ENCODE assay signal across 8 cellular contexts in the genomic region with DNA sequence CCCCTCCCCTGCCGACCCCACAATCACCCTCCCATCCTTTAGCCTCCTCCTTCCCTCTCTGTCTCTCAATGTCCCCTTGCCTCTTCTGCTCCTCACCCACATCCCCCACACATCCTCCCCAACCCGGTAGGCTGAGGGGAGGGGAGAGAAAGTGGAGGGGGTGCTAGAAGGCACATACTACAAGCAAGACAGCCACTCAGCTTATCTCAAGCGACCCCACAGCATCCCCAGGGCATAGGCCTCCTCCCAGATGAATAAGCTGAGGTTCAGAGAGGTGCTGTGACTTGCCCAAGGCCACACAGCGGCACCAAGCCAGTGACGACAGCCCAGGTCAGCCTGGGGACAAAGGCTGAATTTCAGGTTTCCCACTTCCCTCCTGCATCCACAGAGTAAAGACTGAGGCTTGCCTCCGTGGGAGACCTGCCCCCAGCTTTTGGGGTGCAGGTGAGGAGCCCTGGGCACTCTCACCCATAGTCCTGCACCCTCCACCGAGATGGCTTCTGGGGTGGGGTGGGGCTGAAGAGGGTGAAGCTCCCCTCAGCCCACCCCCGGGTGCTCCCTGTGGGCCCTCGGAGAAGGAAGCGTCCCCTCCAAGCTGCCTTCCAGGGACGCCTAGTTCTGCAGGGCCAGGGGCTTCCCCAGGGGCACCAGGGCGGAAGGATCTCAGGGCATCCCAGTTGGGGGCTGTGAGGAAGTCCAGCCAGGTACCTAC. TPM values are rescaled to one million over a fixed set of nuclear protein-coding genes. Genes with fewer than 3 reads are reported as not detected.
DNase-seq lines count a peak whose midpoint lies in the region; ATAC-seq and TF ChIP-seq lines count a peak whose summit lies in the region.

No MANE protein-coding gene starts in this region.

- peaks cover 30% of the 10 kb centered on the region for H3K36me3 ChIP-seq in Karpas-422 (ENCODE audit: insufficient read depth, low read length)
- H3K36me3 ChIP-seq in endodermal cell (ENCODE audit: control insufficient read depth, insufficient read depth, low read length) = no peaks in the 10 kb centered on the region
- H3K36me3 ChIP-seq in skeletal muscle satellite cell (ENCODE audit: insufficient read depth, low read length) = no peaks in the 10 kb centered on the region

- peak overlapping the region; percentile 95 for H3K9ac ChIP-seq in Karpas-422 (ENCODE audit: low read length)
- no peak overlapping the region for H3K9ac ChIP-seq in endodermal cell (ENCODE audit: extremely low read depth, low read length, poor library complexity, severe bottlenecking)
- H3K9ac ChIP-seq in skeletal muscle satellite cell (ENCODE audit: low read depth, low read length) = peak overlapping the region; percentile 41

- peaks cover 18% of the 10 kb centered on the region; the same call in 1 of the 2 replicates for H3K79me2 ChIP-seq in Karpas-422 (ENCODE audit: low read length)

- DNase-seq in NOMO-1 treated with DMSO at 0.1 percent for 48 hours (lab: John Stamatoyannopoulos, UW; ENCODE audit: unreplicated experiment) (peak; percentile 26), NOMO-1 treated with dmso at 0.1 percent for 144 hours (lab: John Stamatoyannopoulos, UW; ENCODE audit: unreplicated experiment) (no peak), Karpas-422 (peak; percentile 75), endodermal cell (peak; percentile 37), NCI-H526 (lab: John Stamatoyannopoulos, UW) (no peak)

- ATAC-seq in GM19463 (IDR thresholded peaks at IDR 0.05; ENCODE audit: unreplicated experiment) = no peak
- ATAC-seq in GM18520 (IDR thresholded peaks at IDR 0.05; ENCODE audit: unreplicated experiment) = no peak

- H3K4me3 Mint-ChIP-seq in endodermal cell = peak overlapping the region; percentile 30

- no peaks in the 10 kb centered on the region for H3K36me3 Mint-ChIP-seq in endodermal cell (ENCODE audit: low read depth)

- H3K27ac ChIP-seq in Karpas-422 (ENCODE audit: low read length) (peak overlapping the region; percentile 97), endodermal cell (ENCODE audit: low read depth, low read length) (no peak overlapping the region)

- peaks cover 8% of the 10 kb centered on the region for H3K4me1 Mint-ChIP-seq in endodermal cell

- peak overlapping the region; percentile 91 for H3K4me2 ChIP-seq in Karpas-422 (ENCODE audit: low read depth, low read length, poor library complexity, severe bottlenecking)
- H3K4me2 ChIP-seq in skeletal muscle satellite cell (ENCODE audit: low read length) = peak overlapping the region; percentile 79

- no peak overlapping the region for H3K27ac Mint-ChIP-seq in endodermal cell

- no peaks in the 10 kb centered on the region for H3K9me3 ChIP-seq in Karpas-422 (ENCODE audit: low read length)
- no peaks in the 10 kb centered on the region for H3K9me3 ChIP-seq in endodermal cell (ENCODE audit: control insufficient read depth, low read length)
- H3K9me3 ChIP-seq in skeletal muscle satellite cell (replicated peaks; ENCODE audit: low read length) = no peaks in the 10 kb centered on the region

- H3K9me3 Mint-ChIP-seq in endodermal cell = no peaks in the 10 kb centered on the region

- TF ChIP-seq CTCF in endodermal cell (conservative IDR thresholded peaks at IDR 0.05) = no peak

- H2AFZ ChIP-seq in Karpas-422 (ENCODE audit: low read length) = no peak overlapping the region

- 87 to 93% methylated on average over 3 to 11 of the region's 12 CpGs for WGBS in endodermal cell (ENCODE audit: insufficient coverage in 1 of 2, insufficient read length in 1 of 2), 2 experiments

- H3K27me3 ChIP-seq in Karpas-422 (ENCODE audit: low read length) = no peaks in the 10 kb centered on the region
- no peaks in the 10 kb centered on the region for H3K27me3 ChIP-seq in endodermal cell (ENCODE audit: control insufficient read depth, insufficient read depth, low read length, poor library complexity, severe bottlenecking)
- peaks cover 50% of the 10 kb centered on the region for H3K27me3 ChIP-seq in skeletal muscle satellite cell (ENCODE audit: control insufficient read depth, insufficient read depth, low read length)

- H3K27me3 Mint-ChIP-seq in endodermal cell (ENCODE audit: insufficient read depth) = peaks cover under 1% of the 10 kb centered on the region

- peaks cover 15% of the 10 kb centered on the region for H4K20me1 ChIP-seq in Karpas-422 (ENCODE audit: insufficient read depth, low read depth, low read length)

- peak overlapping the region; percentile 95 for H3K4me3 ChIP-seq in Karpas-422 (ENCODE audit: low read length)
- no peak overlapping the region for H3K4me3 ChIP-seq in endodermal cell (ENCODE audit: low read length)
- H3K4me3 ChIP-seq in skeletal muscle satellite cell (ENCODE audit: low read length) = peak overlapping the region; percentile 58

- H3K4me1 ChIP-seq in Karpas-422 (ENCODE audit: low read length) (peaks cover 96% of the 10 kb centered on the region), endodermal cell (ENCODE audit: control insufficient read depth, insufficient read depth, low read length) (peaks cover 5% of the 10 kb centered on the region), skeletal muscle satellite cell (ENCODE audit: control insufficient read depth, insufficient read depth, low read length) (peaks cover 16% of the 10 kb centered on the region)

- no peaks in the 10 kb centered on the region for H3K9me2 ChIP-seq in Karpas-422 (replicated peaks; ENCODE audit: insufficient read depth, low read length)

RNA-seq across cellular contexts. Expression of a gene that starts 0.5 kb away (rescaled TPM):
- 251 and 294 TPM in 2 replicates for total RNA-seq in Karpas-422 (2014; rRNA removed; shearing (Covaris generic); ENCODE audit: low replicate concordance)
- 1 to 10 TPM; 4.5 to 5.6 TPM for total RNA-seq in endodermal cell
- polyA plus RNA-seq in endodermal cell (2013, experiment 1 of 2) = 2.0 TPM
- 1.8 TPM for polyA plus RNA-seq in endodermal cell (2013, experiment 2 of 2)
- total RNA-seq in skeletal muscle satellite cell (2012; rRNA removed) = 27.7 and 36.8 TPM in 2 replicates

RNA-seq across cellular contexts. Expression of a gene that starts 31.3 kb away (rescaled TPM):
- total RNA-seq in Karpas-422 (2014; rRNA removed; shearing (Covaris generic); ENCODE audit: low replicate concordance) = not detected in 2 replicates
- total RNA-seq in endodermal cell = under 1 TPM; 0.11 to 0.20 TPM
- 0.14 TPM for polyA plus RNA-seq in endodermal cell (2013, experiment 1 of 2)
- polyA plus RNA-seq in endodermal cell (2013, experiment 2 of 2) = 0.12 TPM
- under 0.01 TPM in 1 of 2 replicates, not detected in the other for total RNA-seq in skeletal muscle satellite cell (2012; rRNA removed)

RNA-seq across cellular contexts. Expression of a gene that starts 38.8 kb away (rescaled TPM):
- 11.1 and 12.6 TPM in 2 replicates for total RNA-seq in Karpas-422 (2014; rRNA removed; shearing (Covaris generic); ENCODE audit: low replicate concordance)
- not detected for total RNA-seq in endodermal cell
- polyA plus RNA-seq in endodermal cell (2013, experiment 1 of 2) = not detected
- polyA plus RNA-seq in endodermal cell (2013, experiment 2 of 2) = not detected
- 0.76 and 1.1 TPM in 2 replicates for total RNA-seq in skeletal muscle satellite cell (2012; rRNA removed)

RNA-seq across cellular contexts. Expression of a gene that starts 55.5 kb away (rescaled TPM):
- 1.7 and 2.7 TPM in 2 replicates for total RNA-seq in Karpas-422 (2014; rRNA removed; shearing (Covaris generic); ENCODE audit: low replicate concordance)
- total RNA-seq in endodermal cell = 10 to 100 TPM; 15.5 to 16.9 TPM
- polyA plus RNA-seq in endodermal cell (2013, experiment 1 of 2) = 17.3 TPM
- 18.8 TPM for polyA plus RNA-seq in endodermal cell (2013, experiment 2 of 2)
- 1.5 and 2.2 TPM in 2 replicates for total RNA-seq in skeletal muscle satellite cell (2012; rRNA removed)

Comparison
In these comparisons a context has a peak if more than half of its experiments do, and no peak if none do; other contexts are left out.
1. DNase-seq: peak in NOMO-1 treated with DMSO at 0.1 percent for 48 hours (single experiment), Karpas-422 (single experiment) and endodermal cell (single experiment); none in NOMO-1 treated with dmso at 0.1 percent for 144 hours (single experiment) and NCI-H526 (0 of 2).
2. RNA of a gene that starts 0.5 kb away (total RNA-seq): 251 to 294 TPM in Karpas-422; 4.5 to 5.6 TPM in endodermal cell; every median in the first group is over 10 times any median in the second.
3. RNA of a gene that starts 38.8 kb away (total RNA-seq): 11.1 to 12.6 TPM in Karpas-422; not detected in endodermal cell; every median in the first group is over 10 times any median in the second.